8 cellular contexts compared by ENCODE assay signal in the genomic region with DNA sequence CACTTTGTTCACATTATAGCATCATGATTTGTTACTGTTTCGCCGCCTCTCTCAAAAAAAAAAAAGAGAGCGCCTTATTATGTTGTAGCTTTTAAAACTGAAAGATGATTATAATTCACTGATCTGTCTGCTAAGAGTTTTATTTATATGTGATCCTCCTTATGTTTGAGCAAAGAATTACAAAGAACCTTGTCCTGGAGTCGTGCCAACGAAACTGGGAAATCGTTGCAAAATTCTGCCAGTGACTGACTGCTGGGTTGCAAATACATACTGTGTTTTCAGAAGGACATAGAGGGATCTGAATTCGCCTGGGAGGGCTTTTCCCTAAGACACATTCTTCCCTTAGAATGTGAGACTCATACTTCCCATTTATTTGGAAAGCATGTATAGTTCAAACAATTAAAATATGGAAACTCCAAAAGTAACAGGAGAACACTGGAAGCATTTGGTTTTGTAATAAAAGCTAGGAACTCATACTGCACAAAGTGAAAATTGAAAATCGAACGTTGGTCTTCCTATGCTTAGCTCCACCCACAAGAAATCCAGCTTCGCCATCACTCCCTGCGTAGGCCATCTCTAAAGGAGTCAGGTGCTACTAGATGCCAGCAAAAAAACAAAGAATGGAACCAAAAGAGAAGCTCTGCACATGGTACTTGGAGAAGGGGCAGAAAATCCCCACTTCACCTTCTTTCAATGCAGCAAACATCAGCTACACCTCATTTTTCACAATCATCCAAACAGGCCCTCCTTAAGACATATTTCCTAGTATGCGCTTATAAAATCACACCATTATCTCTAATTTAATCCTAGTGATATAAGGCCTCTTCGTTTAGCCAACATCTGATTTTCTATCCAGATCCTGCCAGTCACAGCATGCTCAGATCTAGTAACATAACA. TPM values are rescaled to one million over a fixed set of nuclear protein-coding genes. Genes with fewer than 3 reads are reported as not detected.
DNase-seq lines count a peak whose midpoint lies in the region; ATAC-seq, FAIRE-seq and TF ChIP-seq lines count a peak whose summit lies in the region.
"Not testable (repeated sequence)": the region's sequence is repeated elsewhere in the genome, so short reads cannot be mapped to it uniquely, and the experiment has no call there.

No MANE protein-coding gene starts in this region.

- H3K36me3 ChIP-seq in mammary epithelial cell (ENCODE audit: insufficient read depth, low read length); vagina: not testable (repeated sequence)

- H3K4me2 ChIP-seq in mammary epithelial cell (ENCODE audit: insufficient read depth, low read depth, low read length) = peak overlapping the region; percentile 71

- WGBS in mammary epithelial cell (ENCODE audit: low coverage, missing lambda C conversion rate) = 41% methylated on average over 13 of the region's 13 CpGs

- intact Hi-C loops in activated CD8-positive, alpha-beta T cell treated with anti-CD3 and anti-CD28 coated beads for 36 hours (cut with micrococcal nuclease); mammary epithelial cell (cut with micrococcal nuclease); vagina (cut with DNase I): not testable (repeated sequence)

- peak overlapping the region; percentile 72 for H3K4me3 Mint-ChIP-seq in activated CD8-positive, alpha-beta T cell treated with anti-CD3 and anti-CD28 coated beads for 36 hours

- BruUV-seq in mammary epithelial cell (replicated peaks; lab: Mats Ljungman, UMichigan) = not testable (repeated sequence)

- peaks cover 47% of the 10 kb centered on the region for H3K4me1 Mint-ChIP-seq in activated CD8-positive, alpha-beta T cell treated with anti-CD3 and anti-CD28 coated beads for 36 hours (ENCODE audit: low read depth)

- dilution Hi-C loops in mammary epithelial cell (cut with HindIII; ENCODE audit: low sequenced_read_pairs) = loop anchor here (25.0 kb wide), 1 partner anchor 166 kb away; no protein-coding TSS in a partner anchor

- peak overlapping the region; percentile 22 for H3K27ac ChIP-seq in mammary epithelial cell (ENCODE audit: insufficient read depth, low read depth, low read length)
- peak overlapping the region; percentile 90 for H3K27ac ChIP-seq in foreskin keratinocyte
- H3K27ac ChIP-seq in vagina = peak overlapping the region; percentile 52

- H2AFZ ChIP-seq in mammary epithelial cell (ENCODE audit: low read depth, low read length) = peak overlapping the region; percentile 63

- H4K20me1 ChIP-seq in mammary epithelial cell (ENCODE audit: insufficient read depth, low read length) = not testable (repeated sequence)

- H3K36me3 Mint-ChIP-seq in activated CD8-positive, alpha-beta T cell treated with anti-CD3 and anti-CD28 coated beads for 36 hours (ENCODE audit: low read depth) = peaks cover 14% of the 10 kb centered on the region

- H3K9me3 ChIP-seq in mammary epithelial cell (replicated peaks; ENCODE audit: insufficient read depth, low read length); vagina: not testable (repeated sequence)

- H3K9ac ChIP-seq in mammary epithelial cell (ENCODE audit: insufficient read depth, low read length) = peak overlapping the region; percentile 20

- in situ Hi-C loops in mammary epithelial cell (cut with MboI; ENCODE audit: low sequenced_read_pairs in 2 of 2) = loop anchor here in 1 of 2 donors (25.0 kb wide), 1 partner anchor 591 kb away; no protein-coding TSS in a partner anchor

- FAIRE-seq in GM12891 (lab: Jason Lieb, UNC) = peak; percentile 59

- POLR2A ChIA-PET in activated CD8-positive, alpha-beta T cell treated with anti-CD3 and anti-CD28 coated beads for 36 hours (lab: Charles Lee) = interaction anchor here (0.5 to 1.6 kb wide), 3 partner anchors 12 to 28 kb away, joined by 3 to 7 read pairs (median 3); no protein-coding TSS in a partner anchor

- not testable (repeated sequence) for H3K27me3 ChIP-seq in mammary epithelial cell (ENCODE audit: insufficient read depth, low read length); foreskin keratinocyte; vagina

- H3K27ac Mint-ChIP-seq in activated CD8-positive, alpha-beta T cell treated with anti-CD3 and anti-CD28 coated beads for 36 hours = peak overlapping the region; percentile 93

- H3K9me3 Mint-ChIP-seq in activated CD8-positive, alpha-beta T cell treated with anti-CD3 and anti-CD28 coated beads for 36 hours = not testable (repeated sequence)

- CTCF ChIA-PET in activated CD8-positive, alpha-beta T cell treated with anti-CD3 and anti-CD28 coated beads for 36 hours (lab: Charles Lee) = interaction anchor here (1.3 to 3.1 kb wide), 4 partner anchors 14 to 288 kb away, joined by 3 to 10 read pairs (median 4); no protein-coding TSS in a partner anchor
- CTCF ChIA-PET in mammary epithelial cell (lab: Charles Lee; ENCODE audit: low non-redundant PET) = not testable (repeated sequence)

- H3K4me1 ChIP-seq in mammary epithelial cell (ENCODE audit: insufficient read depth, low read length) (peaks cover 23% of the 10 kb centered on the region), foreskin keratinocyte (peaks cover 19% of the 10 kb centered on the region), vagina (peaks cover 22% of the 10 kb centered on the region)

- H3K79me2 ChIP-seq in mammary epithelial cell (ENCODE audit: insufficient read depth, low read length) = peaks cover 22% of the 10 kb centered on the region

- not testable (repeated sequence) for TF ChIP-seq CTCF in activated CD8-positive, alpha-beta T cell treated with anti-CD3 and anti-CD28 coated beads for 36 hours (IDR thresholded peaks at IDR 0.05); mammary epithelial cell (conservative IDR thresholded peaks at IDR 0.05 in 1 of 2, IDR thresholded peaks at IDR 0.05 in 1 of 2; ENCODE audit: extremely low read depth in 1 of 2, insufficient read depth in 1 of 2, low read depth in 1 of 2, low read length in 2 of 2); foreskin keratinocyte (conservative IDR thresholded peaks at IDR 0.05); retinal pigment epithelial cell (conservative IDR thresholded peaks at IDR 0.05; ENCODE audit: low read depth, low read length); vagina (IDR thresholded peaks at IDR 0.05)

- H3K4me3 ChIP-seq in mammary epithelial cell (replicated peaks in 1 of 3; ENCODE audit: insufficient read depth in 1 of 3, low read depth in 2 of 3, low read length in 3 of 3) = not testable (repeated sequence)
- H3K4me3 ChIP-seq in retinal pigment epithelial cell (ENCODE audit: low read length) (peak overlapping the region; percentile 60), vagina (peak overlapping the region in 1 of 2 donors; percentile 3)

- not testable (repeated sequence) for H3K27me3 Mint-ChIP-seq in activated CD8-positive, alpha-beta T cell treated with anti-CD3 and anti-CD28 coated beads for 36 hours

- DNase-seq in GM12891 (ENCODE audit: insufficient read length, low spot score); activated CD8-positive, alpha-beta T cell treated with anti-CD3 and anti-CD28 coated beads for 36 hours; mammary epithelial cell; retinal pigment epithelial cell (ENCODE audit: low read depth); vagina (ENCODE audit: extremely low spot score in 2 of 2): not testable (repeated sequence)
- DNase-seq in NCI-H2227 treated with DMSO at 0.1 percent for 48 hours (lab: John Stamatoyannopoulos, UW) (peak; percentile 76), foreskin keratinocyte (peak in 1 of 2 donors; percentile 58), medulla oblongata (ENCODE audit: extremely low spot score) (peak; percentile 21)

- not testable (repeated sequence) for TF ChIP-seq POLR2A in GM12891 (IDR thresholded peaks at IDR 0.05; ENCODE audit: low read depth, low read length); vagina (IDR thresholded peaks at IDR 0.05)

- not testable (repeated sequence) for ATAC-seq in activated CD8-positive, alpha-beta T cell treated with anti-CD3 and anti-CD28 coated beads for 36 hours; foreskin keratinocyte

RNA-seq across cellular contexts. Expression of gene ZNF217, which starts 2.8 kb away (rescaled TPM):
- 19.2 TPM for polyA plus RNA-seq in GM12891 (2012; ENCODE audit: low read depth, missing spikeins)
- total RNA-seq in activated CD8-positive, alpha-beta T cell treated with anti-CD3 and anti-CD28 coated beads for 36 hours = 10 to 100 TPM; 51.3 to 51.8 TPM
- total RNA-seq in mammary epithelial cell = 10 to 100 TPM; 30.8 to 39.8 TPM
- polyA plus RNA-seq in mammary epithelial cell = 8.7 TPM
- 63.7 TPM for polyA minus RNA-seq in mammary epithelial cell
- 36.8 and 37.4 TPM in 2 replicates for total RNA-seq in foreskin keratinocyte
- polyA plus RNA-seq in foreskin keratinocyte = 5.1 and 5.9 TPM in 2 replicates
- 30.4 TPM for total RNA-seq in vagina

Comparison
In these comparisons a context has a peak if more than half of its experiments do, and no peak if none do; other contexts are left out.
1. H3K27ac ChIP-seq: peak in every context shown above with its lines; median percentile 90 in foreskin keratinocyte; 52 in vagina; 22 in mammary epithelial cell.